In the genomic region with DNA sequence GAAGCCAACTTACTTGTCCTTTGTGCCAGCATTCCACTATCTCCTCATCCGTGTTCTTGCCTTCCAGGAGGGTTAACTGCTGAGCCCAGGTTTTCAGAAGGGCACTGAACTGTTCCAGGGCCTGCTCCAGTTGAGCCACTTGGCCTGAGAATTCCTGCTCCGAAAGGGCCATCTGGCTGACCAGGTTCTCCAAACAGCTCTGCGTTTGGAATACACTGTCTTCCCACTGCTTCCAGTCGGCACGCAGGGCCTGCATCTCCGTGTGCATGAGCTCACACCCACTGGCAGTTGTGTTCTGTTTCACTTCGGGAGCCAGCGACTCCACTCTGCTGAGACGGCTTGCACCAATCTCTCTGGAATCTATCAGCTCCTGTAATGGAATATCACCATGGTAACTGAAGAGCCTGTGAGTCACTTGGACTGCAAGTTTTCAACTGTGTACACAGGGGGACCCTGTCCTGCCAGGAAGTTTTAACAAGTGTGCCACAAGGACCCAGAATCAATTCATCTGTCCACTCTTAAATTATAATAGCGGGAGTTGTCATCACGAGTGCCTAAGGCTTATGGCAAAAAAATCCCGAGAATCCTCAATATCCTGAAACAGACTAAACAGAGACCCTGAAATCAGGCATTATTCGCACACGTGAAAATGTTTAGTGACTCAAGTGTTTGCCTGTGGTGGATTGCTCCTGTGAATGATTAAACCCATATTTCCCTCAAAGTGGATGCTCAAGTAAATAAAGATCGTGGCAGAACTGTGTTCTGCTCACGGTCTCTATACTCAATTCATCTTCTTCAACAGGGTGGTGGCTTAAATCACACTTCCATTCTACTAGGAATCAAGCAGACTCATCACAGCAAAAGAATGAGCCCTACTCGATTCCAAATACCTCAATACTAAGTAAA, we compare ENCODE assay signal across 1 cellular context.
A peak's percentile ranks its signal among the peaks of the same experiment; 100 is the strongest.
TF ChIP-seq lines count a peak whose summit lies in the region.

No MANE protein-coding gene starts in this region.

TF ChIP-seq in HepG2, 621 proteins besides CTCF, POLR2A, EP300 and RAD21 (continued from another document and continues in another):
- no peak for TF ChIP-seq YEATS4 (CRISPR knock-in tag; IDR thresholded peaks at IDR 0.05; ENCODE audit: borderline replicate concordance)
- TF ChIP-seq AKAP8 (CRISPR knock-in tag; IDR thresholded peaks at IDR 0.05) = no peak
- peak; percentile 51; the same call in 1 of the 2 replicates for TF ChIP-seq KMT2A (CRISPR knock-in tag; IDR thresholded peaks at IDR 0.05)
- 0 out of 2 replicates have a peak, but pooled peaks have one; percentile 25 for TF ChIP-seq KLF9 (CRISPR knock-in tag; IDR thresholded peaks at IDR 0.05; ENCODE audit: low read depth)
- TF ChIP-seq ZNF263 (CRISPR knock-in tag; IDR thresholded peaks at IDR 0.05) = no peak
- TF ChIP-seq ZNF558 (CRISPR knock-in tag; IDR thresholded peaks at IDR 0.05; ENCODE audit: borderline replicate concordance) = 0 out of 2 replicates have a peak, but pooled peaks have one; percentile 19
- TF ChIP-seq BORCS8-MEF2B (CRISPR knock-in tag; IDR thresholded peaks at IDR 0.05) = no peak
- TF ChIP-seq ZNF44 (CRISPR knock-in tag; IDR thresholded peaks at IDR 0.05) = 0 out of 2 replicates have a peak, but pooled peaks have one; percentile 28
- TF ChIP-seq ZNF329 (CRISPR knock-in tag; IDR thresholded peaks at IDR 0.05; ENCODE audit: low read depth) = no peak
- TF ChIP-seq, protein P1, sequence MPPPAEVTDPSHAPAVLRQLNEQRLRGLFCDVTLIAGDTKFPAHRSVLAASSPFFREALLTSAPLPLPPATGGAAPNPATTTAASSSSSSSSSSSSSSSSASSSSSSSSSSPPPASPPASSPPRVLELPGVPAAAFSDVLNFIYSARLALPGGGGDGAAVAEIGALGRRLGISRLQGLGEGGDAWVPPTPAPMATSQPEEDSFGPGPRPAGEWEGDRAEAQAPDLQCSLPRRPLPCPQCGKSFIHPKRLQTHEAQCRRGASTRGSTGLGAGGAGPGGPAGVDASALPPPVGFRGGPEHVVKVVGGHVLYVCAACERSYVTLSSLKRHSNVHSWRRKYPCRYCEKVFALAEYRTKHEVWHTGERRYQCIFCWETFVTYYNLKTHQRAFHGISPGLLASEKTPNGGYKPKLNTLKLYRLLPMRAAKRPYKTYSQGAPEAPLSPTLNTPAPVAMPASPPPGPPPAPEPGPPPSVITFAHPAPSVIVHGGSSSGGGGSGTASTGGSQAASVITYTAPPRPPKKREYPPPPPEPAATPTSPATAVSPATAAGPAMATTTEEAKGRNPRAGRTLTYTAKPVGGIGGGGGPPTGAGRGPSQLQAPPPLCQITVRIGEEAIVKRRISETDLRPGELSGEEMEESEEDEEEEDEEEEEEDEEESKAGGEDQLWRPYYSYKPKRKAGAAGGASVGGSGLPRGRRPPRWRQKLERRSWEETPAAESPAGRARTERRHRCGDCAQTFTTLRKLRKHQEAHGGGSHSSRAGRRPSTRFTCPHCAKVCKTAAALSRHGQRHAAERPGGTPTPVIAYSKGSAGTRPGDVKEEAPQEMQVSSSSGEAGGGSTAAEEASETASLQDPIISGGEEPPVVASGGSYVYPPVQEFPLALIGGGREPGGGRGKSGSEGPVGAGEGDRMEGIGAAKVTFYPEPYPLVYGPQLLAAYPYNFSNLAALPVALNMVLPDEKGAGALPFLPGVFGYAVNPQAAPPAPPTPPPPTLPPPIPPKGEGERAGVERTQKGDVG (CRISPR knock-in tag; IDR thresholded peaks at IDR 0.05; ENCODE audit: borderline replicate concordance) = no peak
- no peak for TF ChIP-seq CBFB (CRISPR knock-in tag; IDR thresholded peaks at IDR 0.05)
- TF ChIP-seq PBX2 (CRISPR knock-in tag; IDR thresholded peaks at IDR 0.05) = no peak
- TF ChIP-seq ZNF878 (CRISPR knock-in tag; IDR thresholded peaks at IDR 0.05) = no peak
- TF ChIP-seq FOXJ3 (CRISPR knock-in tag; IDR thresholded peaks at IDR 0.05; ENCODE audit: borderline replicate concordance) = peak; percentile 24; the same call in 1 of the 2 replicates
- TF ChIP-seq SOX5 (CRISPR knock-in tag; IDR thresholded peaks at IDR 0.05; ENCODE audit: borderline replicate concordance) = peak; percentile 52; the same call in 1 of the 2 replicates
- TF ChIP-seq ZBTB7A (CRISPR knock-in tag; IDR thresholded peaks at IDR 0.05) = 0 out of 2 replicates have a peak, but pooled peaks have one; percentile 19
- peak; percentile 83 for TF ChIP-seq RFX1 (IDR thresholded peaks at IDR 0.05)
- TF ChIP-seq ZNF652 (CRISPR knock-in tag; IDR thresholded peaks at IDR 0.05; ENCODE audit: borderline replicate concordance, low read depth) = 0 out of 2 replicates have a peak, but pooled peaks have one; percentile 9
- no peak for TF ChIP-seq HOXD1 (CRISPR knock-in tag; IDR thresholded peaks at IDR 0.05)
- TF ChIP-seq ZSCAN31 (CRISPR knock-in tag; IDR thresholded peaks at IDR 0.05; ENCODE audit: low read depth) = peak; percentile 59
- TF ChIP-seq, protein P2, sequence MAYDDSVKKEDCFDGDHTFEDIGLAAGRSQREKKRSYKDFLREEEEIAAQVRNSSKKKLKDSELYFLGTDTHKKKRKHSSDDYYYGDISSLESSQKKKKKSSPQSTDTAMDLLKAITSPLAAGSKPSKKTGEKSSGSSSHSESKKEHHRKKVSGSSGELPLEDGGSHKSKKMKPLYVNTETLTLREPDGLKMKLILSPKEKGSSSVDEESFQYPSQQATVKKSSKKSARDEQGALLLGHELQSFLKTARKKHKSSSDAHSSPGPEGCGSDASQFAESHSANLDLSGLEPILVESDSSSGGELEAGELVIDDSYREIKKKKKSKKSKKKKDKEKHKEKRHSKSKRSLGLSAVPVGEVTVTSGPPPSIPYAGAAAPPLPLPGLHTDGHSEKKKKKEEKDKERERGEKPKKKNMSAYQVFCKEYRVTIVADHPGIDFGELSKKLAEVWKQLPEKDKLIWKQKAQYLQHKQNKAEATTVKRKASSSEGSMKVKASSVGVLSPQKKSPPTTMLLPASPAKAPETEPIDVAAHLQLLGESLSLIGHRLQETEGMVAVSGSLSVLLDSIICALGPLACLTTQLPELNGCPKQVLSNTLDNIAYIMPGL (CRISPR knock-in tag; IDR thresholded peaks at IDR 0.05; ENCODE audit: borderline replicate concordance in 1 of 2, low read depth in 1 of 2) = peak in 1 of 2 experiments; percentile 59; a peak in 1 of 4 replicates
- TF ChIP-seq AHR (CRISPR knock-in tag; IDR thresholded peaks at IDR 0.05) = 0 out of 2 replicates have a peak, but pooled peaks have one; percentile 48
- TF ChIP-seq ZNF75D (CRISPR knock-in tag; IDR thresholded peaks at IDR 0.05; ENCODE audit: borderline replicate concordance) = no peak
- TF ChIP-seq ZFP82 (CRISPR knock-in tag; IDR thresholded peaks at IDR 0.05; ENCODE audit: borderline replicate concordance) = no peak
- TF ChIP-seq ZNF746 (CRISPR knock-in tag; IDR thresholded peaks at IDR 0.05) = no peak
- TF ChIP-seq SMAD3 (CRISPR knock-in tag; IDR thresholded peaks at IDR 0.05) = 0 out of 2 replicates have a peak, but pooled peaks have one; percentile 59
- TF ChIP-seq REPIN1 (CRISPR knock-in tag; IDR thresholded peaks at IDR 0.05; ENCODE audit: borderline replicate concordance, low read depth) = no peak
- 0 out of 2 replicates have a peak, but pooled peaks have one; percentile 15 for TF ChIP-seq GFI1 (CRISPR knock-in tag; IDR thresholded peaks at IDR 0.05; ENCODE audit: borderline replicate concordance)
- TF ChIP-seq PHF8 (CRISPR knock-in tag; IDR thresholded peaks at IDR 0.05) = peak; percentile 64
- no peak for TF ChIP-seq ZNF768 (CRISPR knock-in tag; IDR thresholded peaks at IDR 0.05)
- TF ChIP-seq HNRNPUL1 (IDR thresholded peaks at IDR 0.05; ENCODE audit: low read depth, low read length) = peak; percentile 86
- TF ChIP-seq NR2F6 (IDR thresholded peaks at IDR 0.05) = no peak
- no peak for TF ChIP-seq NR2F6 (CRISPR knock-in tag; IDR thresholded peaks at IDR 0.05)
- TF ChIP-seq GATAD2A (CRISPR knock-in tag; IDR thresholded peaks at IDR 0.05) = peak; percentile 69
- TF ChIP-seq MAZ (IDR thresholded peaks at IDR 0.05; ENCODE audit: borderline replicate concordance, low read depth, low read length) = no peak
- 0 out of 2 replicates have a peak, but pooled peaks have one; percentile 59 for TF ChIP-seq MAZ (CRISPR knock-in tag; IDR thresholded peaks at IDR 0.05; ENCODE audit: low read depth)
- TF ChIP-seq NR1H2 (CRISPR knock-in tag; IDR thresholded peaks at IDR 0.05; ENCODE audit: borderline replicate concordance, low read depth) = no peak
- no peak for TF ChIP-seq ELF1 (CRISPR knock-in tag; IDR thresholded peaks at IDR 0.05)
- TF ChIP-seq, protein P3, sequence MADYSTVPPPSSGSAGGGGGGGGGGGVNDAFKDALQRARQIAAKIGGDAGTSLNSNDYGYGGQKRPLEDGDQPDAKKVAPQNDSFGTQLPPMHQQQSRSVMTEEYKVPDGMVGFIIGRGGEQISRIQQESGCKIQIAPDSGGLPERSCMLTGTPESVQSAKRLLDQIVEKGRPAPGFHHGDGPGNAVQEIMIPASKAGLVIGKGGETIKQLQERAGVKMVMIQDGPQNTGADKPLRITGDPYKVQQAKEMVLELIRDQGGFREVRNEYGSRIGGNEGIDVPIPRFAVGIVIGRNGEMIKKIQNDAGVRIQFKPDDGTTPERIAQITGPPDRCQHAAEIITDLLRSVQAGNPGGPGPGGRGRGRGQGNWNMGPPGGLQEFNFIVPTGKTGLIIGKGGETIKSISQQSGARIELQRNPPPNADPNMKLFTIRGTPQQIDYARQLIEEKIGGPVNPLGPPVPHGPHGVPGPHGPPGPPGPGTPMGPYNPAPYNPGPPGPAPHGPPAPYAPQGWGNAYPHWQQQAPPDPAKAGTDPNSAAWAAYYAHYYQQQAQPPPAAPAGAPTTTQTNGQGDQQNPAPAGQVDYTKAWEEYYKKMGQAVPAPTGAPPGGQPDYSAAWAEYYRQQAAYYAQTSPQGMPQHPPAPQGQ (CRISPR knock-in tag; IDR thresholded peaks at IDR 0.05; ENCODE audit: borderline replicate concordance) = no peak; the same call in 1 of the 2 replicates
- no peak for TF ChIP-seq KDM4B (CRISPR knock-in tag; IDR thresholded peaks at IDR 0.05)
- TF ChIP-seq KLF6 (CRISPR knock-in tag; IDR thresholded peaks at IDR 0.05) = peak; percentile 67; the same call in 1 of the 2 replicates
- TF ChIP-seq TOE1 (CRISPR knock-in tag; IDR thresholded peaks at IDR 0.05) = peak; percentile 38; the same call in 1 of the 2 replicates
- 0 out of 2 replicates have a peak, but pooled peaks have one; percentile 47 for TF ChIP-seq ZNF775 (CRISPR knock-in tag; IDR thresholded peaks at IDR 0.05; ENCODE audit: borderline replicate concordance)
- TF ChIP-seq ZNF782 (CRISPR knock-in tag; IDR thresholded peaks at IDR 0.05; ENCODE audit: borderline replicate concordance) = no peak
- TF ChIP-seq ZNF256 (CRISPR knock-in tag; conservative IDR thresholded peaks at IDR 0.05) = no peak
- no peak for TF ChIP-seq MATR3 (CRISPR knock-in tag; IDR thresholded peaks at IDR 0.05)
- TF ChIP-seq ZNF326 (CRISPR knock-in tag; IDR thresholded peaks at IDR 0.05; ENCODE audit: borderline replicate concordance) = no peak
- no peak for TF ChIP-seq MEF2D (CRISPR knock-in tag; IDR thresholded peaks at IDR 0.05)
- no peak for TF ChIP-seq KAT7 (CRISPR knock-in tag; IDR thresholded peaks at IDR 0.05; ENCODE audit: borderline replicate concordance)
- peak; percentile 38; the same call in 1 of the 2 replicates for TF ChIP-seq NR2C2 (CRISPR knock-in tag; IDR thresholded peaks at IDR 0.05; ENCODE audit: borderline replicate concordance)
- TF ChIP-seq, protein P4, sequence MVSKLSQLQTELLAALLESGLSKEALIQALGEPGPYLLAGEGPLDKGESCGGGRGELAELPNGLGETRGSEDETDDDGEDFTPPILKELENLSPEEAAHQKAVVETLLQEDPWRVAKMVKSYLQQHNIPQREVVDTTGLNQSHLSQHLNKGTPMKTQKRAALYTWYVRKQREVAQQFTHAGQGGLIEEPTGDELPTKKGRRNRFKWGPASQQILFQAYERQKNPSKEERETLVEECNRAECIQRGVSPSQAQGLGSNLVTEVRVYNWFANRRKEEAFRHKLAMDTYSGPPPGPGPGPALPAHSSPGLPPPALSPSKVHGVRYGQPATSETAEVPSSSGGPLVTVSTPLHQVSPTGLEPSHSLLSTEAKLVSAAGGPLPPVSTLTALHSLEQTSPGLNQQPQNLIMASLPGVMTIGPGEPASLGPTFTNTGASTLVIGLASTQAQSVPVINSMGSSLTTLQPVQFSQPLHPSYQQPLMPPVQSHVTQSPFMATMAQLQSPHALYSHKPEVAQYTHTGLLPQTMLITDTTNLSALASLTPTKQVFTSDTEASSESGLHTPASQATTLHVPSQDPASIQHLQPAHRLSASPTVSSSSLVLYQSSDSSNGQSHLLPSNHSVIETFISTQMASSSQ (IDR thresholded peaks at IDR 0.05; ENCODE audit: low read depth) = peak; percentile 90
- TF ChIP-seq, protein P4 (CRISPR knock-in tag; IDR thresholded peaks at IDR 0.05; ENCODE audit: borderline replicate concordance) = peak; percentile 88; the same call in 1 of the 2 replicates
- no peak for TF ChIP-seq KLF12 (CRISPR knock-in tag; IDR thresholded peaks at IDR 0.05; ENCODE audit: borderline replicate concordance)
- TF ChIP-seq TEAD3 (CRISPR knock-in tag; optimal IDR thresholded peaks at IDR 0.05; ENCODE audit: borderline replicate concordance) = peak; percentile 62
- no peak for TF ChIP-seq ATF7 (IDR thresholded peaks at IDR 0.05)
- no peak for TF ChIP-seq ATF7 (CRISPR knock-in tag; IDR thresholded peaks at IDR 0.05)
- TF ChIP-seq ZNF792 (CRISPR knock-in tag; IDR thresholded peaks at IDR 0.05) = no peak
- TF ChIP-seq CEBPG (CRISPR knock-in tag; IDR thresholded peaks at IDR 0.05) = no peak
- no peak for TF ChIP-seq HNRNPLL (IDR thresholded peaks at IDR 0.05; ENCODE audit: low read depth, low read length, poor library complexity, severe bottlenecking)
- peak; percentile 54 for TF ChIP-seq ZFY (CRISPR knock-in tag; IDR thresholded peaks at IDR 0.05)
- peak; percentile 75 for TF ChIP-seq HDAC1 (CRISPR knock-in tag; IDR thresholded peaks at IDR 0.05)
- TF ChIP-seq POGZ (CRISPR knock-in tag; IDR thresholded peaks at IDR 0.05) = peak; percentile 32; the same call in 1 of the 2 replicates
